Comparison of ENCODE assay signal across 21 cellular contexts in the genomic region with DNA sequence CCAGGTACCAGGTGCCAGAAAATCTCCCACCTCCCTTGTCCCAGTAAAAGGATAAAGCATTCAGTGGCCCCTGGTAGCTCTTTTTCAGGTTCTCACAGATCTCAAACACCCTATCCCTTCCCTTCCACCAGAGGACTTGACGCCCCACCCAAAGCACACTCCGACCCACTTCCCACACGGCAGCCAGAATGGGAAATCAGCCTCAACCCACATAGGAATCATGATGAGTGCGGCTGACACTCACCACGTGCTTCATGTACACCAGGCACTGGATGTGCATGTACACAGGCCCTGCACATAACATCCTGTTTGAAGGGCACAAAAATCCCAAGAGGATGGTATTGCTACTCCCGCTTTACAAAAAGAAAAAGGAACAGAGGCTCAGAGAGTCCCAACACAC.
DNase-seq lines count a peak whose midpoint lies in the region; ATAC-seq, FAIRE-seq and TF ChIP-seq lines count a peak whose summit lies in the region.
"Had no signal": no experiment of that assay in that cellular context is flagged by ENCODE, and none has a peak within 500 bp of the region (broad histone marks: within the 10 kb centered on the region; RNA-seq: fewer than 3 reads in every experiment).

No MANE protein-coding gene starts in this region.

- H3K4me1 Mint-ChIP-seq in mesothelial cell of epicardium: peaks cover 10% of the 10 kb centered on the region
- no peaks in the 10 kb centered on the region for H3K4me1 Mint-ChIP-seq in activated CD4-positive, alpha-beta T cell treated with anti-CD3 and anti-CD28 coated beads, Interleukin-2, amount 10 ng/mL, durations not matched to agents 24 days and 14 days
- H3K4me1 Mint-ChIP-seq: GM23338 had no signal

- POLR2A ChIA-PET in A549 (lab: Yijun Ruan, JAX): interaction anchor here (0.6 to 1.6 kb wide), 2 partner anchors 72 to 243 kb away, joined by 3 to 4 read pairs; no protein-coding TSS in a partner anchor
- POLR2A ChIA-PET in IMR-90 (lab: Charles Lee; ENCODE audit: unreplicated experiment): no interaction called here
- POLR2A ChIA-PET in RWPE1 (lab: Yijun Ruan, JAX; ENCODE audit: low non-redundant PET): no interaction called here

- WGBS in A549 (ENCODE audit: missing lambda C conversion rate): 73% methylated on average over 6 of the region's 6 CpGs
- 38% methylated on average over 2 of the region's 6 CpGs; no CpG with 5 or more reads in 1 of the 2 experiments for WGBS in IMR-90 (ENCODE audit: extremely low coverage in 2 of 2, insufficient read length in 1 of 2), 2 experiments

- no peak overlapping the region for H4K8ac ChIP-seq in IMR-90 (ENCODE audit: low read depth in 2 of 2, low read length in 2 of 2)

- H3K36me3 Mint-ChIP-seq in mesothelial cell of epicardium: no peaks in the 10 kb centered on the region
- no peaks in the 10 kb centered on the region for H3K36me3 Mint-ChIP-seq in activated CD4-positive, alpha-beta T cell treated with anti-CD3 and anti-CD28 coated beads, Interleukin-2, amount 10 ng/mL, durations not matched to agents 24 days and 14 days (ENCODE audit: low read depth)

- no peak for TF ChIP-seq POLR2A in A549 (IDR thresholded peaks at IDR 0.05; ENCODE audit: low read length)
- no peak for TF ChIP-seq POLR2A in IMR-90 (IDR thresholded peaks at IDR 0.05; ENCODE audit: low read depth, low read length)

- H2AK9ac ChIP-seq in IMR-90 (replicated peaks; ENCODE audit: low read depth, low read length, poor library complexity): no peak overlapping the region

- no peak overlapping the region for H2BK20ac ChIP-seq in IMR-90 (ENCODE audit: low read depth, low read length)

- H4K5ac ChIP-seq in IMR-90 (ENCODE audit: low read depth, low read length): no peak overlapping the region

- H2AFZ ChIP-seq in IMR-90 (replicated peaks; ENCODE audit: low read length, poor library complexity): peak overlapping the region; percentile 11
- H2AFZ ChIP-seq: GM23338 had no signal

- FAIRE-seq in A549 (lab: Jason Lieb, UNC): no peak
- FAIRE-seq: GM12892, GM18507, H54 had no signal

- peak overlapping the region; percentile 79 for H3K27ac Mint-ChIP-seq in mesothelial cell of epicardium
- H3K27ac Mint-ChIP-seq in activated CD4-positive, alpha-beta T cell treated with anti-CD3 and anti-CD28 coated beads, Interleukin-2, amount 10 ng/mL, durations not matched to agents 24 days and 14 days: no peak overlapping the region
- H3K27ac Mint-ChIP-seq: CD4-positive, alpha-beta T cell; GM23338 had no signal

- CTCF ChIA-PET in A549 (lab: Yijun Ruan, JAX) (interaction anchor here (0.9 to 3.7 kb wide), 2 partner anchors 12 to 13 kb away, joined by 5 to 15 read pairs; no protein-coding TSS in a partner anchor), IMR-90 (lab: Yijun Ruan, JAX) (no interaction called here), RWPE1 (lab: Yijun Ruan, JAX) (interaction anchor here (0.6 kb wide), 1 partner anchor 101 kb away, joined by 3 read pairs; no protein-coding TSS in a partner anchor)

- in situ Hi-C loops in IMR-90 (cut with MboI; ENCODE audit: low sequenced_read_pairs): no loop called here

- TF ChIP-seq CTCF in A549 (IDR thresholded peaks at IDR 0.05): no peak
- no peak for TF ChIP-seq CTCF in IMR-90 (conservative IDR thresholded peaks at IDR 0.05; ENCODE audit: low read depth, low read length)
- TF ChIP-seq CTCF in mesothelial cell of epicardium (IDR thresholded peaks at IDR 0.05; ENCODE audit: unreplicated experiment): no peak
- TF ChIP-seq CTCF in GM20000 (IDR thresholded peaks at IDR 0.05; ENCODE audit: extremely low read depth, missing control alignments): no peak
- no peak for TF ChIP-seq CTCF in RWPE1 (conservative IDR thresholded peaks at IDR 0.05; ENCODE audit: low read depth)

- dilution Hi-C loops in IMR-90 (cut with HindIII; ENCODE audit: low sequenced_read_pairs, unreplicated experiment): no loop called here

- H3K23ac ChIP-seq in IMR-90 (ENCODE audit: low read depth, low read length): no peak overlapping the region

- no peaks in the 10 kb centered on the region for H3K79me1 ChIP-seq in IMR-90 (ENCODE audit: low read depth in 1 of 2, low read length in 2 of 2)

- no peak overlapping the region for H3K4me3 Mint-ChIP-seq in mesothelial cell of epicardium
- no peak overlapping the region for H3K4me3 Mint-ChIP-seq in activated CD4-positive, alpha-beta T cell treated with anti-CD3 and anti-CD28 coated beads, Interleukin-2, amount 10 ng/mL, durations not matched to agents 24 days and 14 days
- H3K4me3 Mint-ChIP-seq: CD4-positive, alpha-beta T cell; GM23338 had no signal

- H3K9ac ChIP-seq in IMR-90 (ENCODE audit: low read depth, low read length): no peak overlapping the region

- no peak overlapping the region for H3K18ac ChIP-seq in IMR-90 (ENCODE audit: low read depth, low read length)

- TF ChIP-seq RAD21 in A549 (conservative IDR thresholded peaks at IDR 0.05 in 1 of 2, IDR thresholded peaks at IDR 0.05 in 1 of 2) (no peak), IMR-90 (IDR thresholded peaks at IDR 0.05; ENCODE audit: low read length) (no peak)

- no peaks in the 10 kb centered on the region for H3K36me3 ChIP-seq in IMR-90 (ENCODE audit: control insufficient read depth, insufficient read depth, low read length)
- H3K36me3 ChIP-seq: BE2C had no signal

- H3K9me3 ChIP-seq in A549: peaks cover 8% of the 10 kb centered on the region; the same call in 2 of the 3 replicates
- H3K9me3 ChIP-seq in IMR-90 (ENCODE audit: control insufficient read depth, insufficient read depth, low read length): no peaks in the 10 kb centered on the region
- H3K9me3 ChIP-seq: BE2C had no signal

- ATAC-seq in A549 (peak; percentile 29 to 42; a peak in 1 of 6 replicates), IMR-90 (ENCODE audit: low read depth) (no peak), left lobe of liver (peak; percentile 7)
- ATAC-seq: GM23338 had no signal

- H3K4ac ChIP-seq in IMR-90 (ENCODE audit: low read depth, low read length): no peak overlapping the region

- TF ChIP-seq EP300 in A549 (IDR thresholded peaks at IDR 0.05): no peak

- H3K27ac ChIP-seq in A549 (peak overlapping the region; percentile 72), IMR-90 (ENCODE audit: insufficient read depth, low read length) (no peak overlapping the region), RWPE1 (no peak overlapping the region)
- H3K27ac ChIP-seq: C4-2B, HL-60 had no signal

- no peak overlapping the region for H3K4me3 ChIP-seq in A549
- H3K4me3 ChIP-seq in IMR-90 (ENCODE audit: insufficient read depth, low read depth, low read length): no peak overlapping the region
- H3K4me3 ChIP-seq: GM23338 had no signal

- H4K91ac ChIP-seq in IMR-90 (ENCODE audit: insufficient read depth, low read depth, low read length): no peak overlapping the region

- intact Hi-C loops in IMR-90 (cut with micrococcal nuclease): no loop called here
- intact Hi-C loops in activated CD4-positive, alpha-beta T cell treated with anti-CD3 and anti-CD28 coated beads, Interleukin-2, amount 10 ng/mL, durations not matched to agents 24 days and 14 days (cut with micrococcal nuclease): no loop called here

- H3K4me2 ChIP-seq in A549 (peak overlapping the region; percentile 70), IMR-90 (ENCODE audit: low read depth, low read length) (no peak overlapping the region)
- H3K4me2 ChIP-seq: GM23338 had no signal

- no peak overlapping the region for H3K14ac ChIP-seq in IMR-90 (replicated peaks; ENCODE audit: low read depth, low read length)

- H3K56ac ChIP-seq in IMR-90 (ENCODE audit: extremely low read depth, insufficient read depth, low read length): no peak overlapping the region

- no peaks in the 10 kb centered on the region for H3K27me3 Mint-ChIP-seq in mesothelial cell of epicardium (ENCODE audit: low read depth)
- no peaks in the 10 kb centered on the region for H3K27me3 Mint-ChIP-seq in activated CD4-positive, alpha-beta T cell treated with anti-CD3 and anti-CD28 coated beads, Interleukin-2, amount 10 ng/mL, durations not matched to agents 24 days and 14 days

- H3K9me1 ChIP-seq in IMR-90 (ENCODE audit: insufficient read depth, low read length): no peaks in the 10 kb centered on the region

- H3K9me3 Mint-ChIP-seq in mesothelial cell of epicardium: peaks cover 6% of the 10 kb centered on the region
- peaks cover 6% of the 10 kb centered on the region for H3K9me3 Mint-ChIP-seq in activated CD4-positive, alpha-beta T cell treated with anti-CD3 and anti-CD28 coated beads, Interleukin-2, amount 10 ng/mL, durations not matched to agents 24 days and 14 days

- H2BK120ac ChIP-seq in IMR-90 (ENCODE audit: low read depth, low read length): no peak overlapping the region

- DNase-seq in A549 (ENCODE audit: low read depth in 1 of 2, low spot score in 1 of 2) (peak in 1 of 2 experiments; percentile 22), IMR-90 (no peak), left lobe of liver (ENCODE audit: low spot score) (no peak), mesothelial cell of epicardium (ENCODE audit: low spot score in 2 of 2, unreplicated experiment in 2 of 2) (no peak), cerebellar nuclear complex (lab: John Stamatoyannopoulos, UW) (no peak), GM20000 (ENCODE audit: low spot score) (no peak), RWPE1 (ENCODE audit: low spot score) (no peak)
- no peak for DNase-seq in activated CD4-positive, alpha-beta T cell treated with anti-CD3 and anti-CD28 coated beads, Interleukin-2, amount 10 ng/mL, durations not matched to agents 24 days and 14 days
- DNase-seq: ACHN; BE2C; CD4-positive, alpha-beta T cell; DMS153; DMS79; GDM1; HCEC 1CT had no signal

- H3K4me1 ChIP-seq in A549 (peaks cover 20% of the 10 kb centered on the region), IMR-90 (ENCODE audit: control insufficient read depth, insufficient read depth, low read length) (no peaks in the 10 kb centered on the region)
- H3K4me1 ChIP-seq: BE2C had no signal

- H4K20me1 ChIP-seq in IMR-90 (ENCODE audit: insufficient read depth, low read length): no peaks in the 10 kb centered on the region

- no peak overlapping the region for H2AK5ac ChIP-seq in IMR-90 (ENCODE audit: low read depth, low read length)

- no peak overlapping the region for H2BK15ac ChIP-seq in IMR-90 (ENCODE audit: low read depth, low read length)

- peaks cover 2% of the 10 kb centered on the region; the same call in 1 of the 2 replicates for H3K27me3 ChIP-seq in IMR-90 (ENCODE audit: control insufficient read depth, insufficient read depth, low read length)

- BruUV-seq in IMR-90 (replicated peaks; lab: Mats Ljungman, UMichigan): no TSS peak

- no peak overlapping the region for H2BK5ac ChIP-seq in IMR-90 (ENCODE audit: low read depth, low read length, poor library complexity, severe bottlenecking)

TF ChIP-seq in A549, 52 proteins besides CTCF, POLR2A, EP300 and RAD21 (continues in another document):
- TF ChIP-seq POLR2AphosphoS2 (conservative IDR thresholded peaks at IDR 0.05; ENCODE audit: low read length) (no peak), NFE2L2 (conservative IDR thresholded peaks at IDR 0.05; ENCODE audit: low read length) (no peak), RCOR1 (IDR thresholded peaks at IDR 0.05; ENCODE audit: low read depth, low read length) (no peak), CHD4 (IDR thresholded peaks at IDR 0.05; ENCODE audit: borderline replicate concordance) (no peak)

TF ChIP-seq in IMR-90, 13 proteins besides CTCF, POLR2A, EP300 and RAD21 (continues in another document):
- TF ChIP-seq RCOR1 (IDR thresholded peaks at IDR 0.05; ENCODE audit: insufficient replicate concordance, low read length) (no peak), CEBPB (IDR thresholded peaks at IDR 0.05; ENCODE audit: low read depth, low read length) (no peak), MAZ (IDR thresholded peaks at IDR 0.05; ENCODE audit: borderline replicate concordance, low read depth, low read length) (no peak), MAFK (IDR thresholded peaks at IDR 0.05; ENCODE audit: low read depth, low read length) (no peak)

Comparison
In these comparisons a context has a peak if more than half of its experiments do, and no peak if none do; other contexts are left out.
1. H3K27ac ChIP-seq: peak in A549 (2 of 2); none in IMR-90 (single experiment) and RWPE1 (single experiment).